Comparison of ENCODE assay signal across 9 cellular contexts in the genomic region with DNA sequence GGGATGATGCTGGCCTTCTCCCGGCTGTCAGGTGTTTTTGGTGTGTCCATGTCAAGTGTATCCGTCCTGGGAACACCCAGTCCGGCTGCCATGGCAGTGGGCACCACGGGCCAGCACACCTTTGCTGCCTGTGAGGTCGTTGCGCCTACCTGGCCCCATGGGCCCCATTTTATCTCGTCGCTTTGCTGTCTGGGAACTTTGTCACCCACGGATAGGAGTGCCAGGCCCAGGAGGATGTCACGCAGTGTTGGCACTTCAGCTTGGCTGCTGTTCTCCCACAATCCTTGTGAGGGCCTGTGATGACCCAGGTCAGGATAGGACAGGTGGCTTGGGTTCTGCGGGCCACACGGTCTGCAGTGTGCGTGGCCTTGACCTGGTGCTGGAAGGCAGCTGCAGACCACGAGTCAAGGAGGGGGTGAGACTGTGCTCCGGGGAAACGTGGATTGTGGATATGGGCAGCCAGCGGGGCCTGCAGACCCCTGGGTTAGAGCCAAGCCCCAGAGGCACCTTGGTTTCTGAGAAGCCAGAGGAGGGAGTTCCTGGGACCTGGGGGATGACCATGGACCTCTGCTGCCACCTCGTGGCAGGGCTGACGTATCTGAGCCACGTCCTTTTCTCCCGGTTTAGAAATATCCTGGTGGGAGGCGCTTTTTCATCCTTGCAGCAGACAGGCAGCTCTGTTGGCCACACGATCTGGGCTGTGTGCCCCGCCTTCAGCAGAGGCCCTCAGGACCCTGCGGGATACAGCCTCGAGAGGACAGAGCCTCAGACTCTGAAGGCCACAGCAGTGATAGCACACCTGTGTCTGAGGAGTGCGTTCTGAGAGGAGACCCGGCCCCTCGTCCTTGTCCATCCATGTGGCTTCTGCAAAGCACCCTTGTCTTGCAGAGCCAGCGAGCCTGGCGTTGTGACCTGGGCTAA.
DNase-seq lines count a peak whose midpoint lies in the region; ATAC-seq, FAIRE-seq and TF ChIP-seq lines count a peak whose summit lies in the region.
"Had no signal": no experiment of that assay in that cellular context is flagged by ENCODE, and none has a peak within 500 bp of the region (broad histone marks: within the 10 kb centered on the region; RNA-seq: fewer than 3 reads in every experiment).

No MANE protein-coding gene starts in this region.

- peak; percentile 78 for TF ChIP-seq CTCF in LNCAP (IDR thresholded peaks at IDR 0.05)
- peak; percentile 86 for TF ChIP-seq CTCF in nephron progenitor cell (IDR thresholded peaks at IDR 0.05)

- ATAC-seq in HG03108 (IDR thresholded peaks at IDR 0.05; ENCODE audit: unreplicated experiment), result no peak

- peak; percentile 54 for DNase-seq in DMS 273 treated with DMSO at 0.1 percent for 48 hours (lab: John Stamatoyannopoulos, UW)
- peak; percentile 76 for DNase-seq in RCC 7860 (ENCODE audit: low spot score)
- peak; percentile 87 for DNase-seq in activated T-cell treated with anti-CD3 and anti-CD28 coated beads, Interleukin-2, amount 50 U/mL, for 24 hours
- peak; percentile 79 for DNase-seq in fibroblast of gingiva (ENCODE audit: low read depth)
- peak; percentile 90 for DNase-seq in nephron progenitor cell
- peak; percentile 69 for DNase-seq in stimulated activated naive CD4-positive, alpha-beta T cell treated with Interleukin-2 at 50 U/mL for 16 hours (lab: John Stamatoyannopoulos, UW)

- peak; percentile 35 for FAIRE-seq in RCC 7860 (lab: Jason Lieb, UNC)

- peaks cover 51% of the 10 kb centered on the region for H3K4me1 Mint-ChIP-seq in activated T-cell treated with anti-CD3 and anti-CD28 coated beads, Interleukin-2, amount 50 U/mL, for 24 hours (ENCODE audit: low read depth)
- H3K4me1 Mint-ChIP-seq in nephron progenitor cell, result peaks cover 53% of the 10 kb centered on the region

- H3K4me3 Mint-ChIP-seq in activated T-cell treated with anti-CD3 and anti-CD28 coated beads, Interleukin-2, amount 50 U/mL, for 24 hours, result peak overlapping the region; percentile 4
- H3K4me3 Mint-ChIP-seq in nephron progenitor cell, result no peak overlapping the region
- H3K4me3 Mint-ChIP-seq: dendritic cell treated with granulocyte-macrophage colony-stimulating factor and Interleukin-4, amounts not matched to agents 40 ng/mL and 50 ng/mL, for 4 days had no signal

- H3K9me3 Mint-ChIP-seq in activated T-cell treated with anti-CD3 and anti-CD28 coated beads, Interleukin-2, amount 50 U/mL, for 24 hours, result peaks cover 2% of the 10 kb centered on the region
- H3K9me3 Mint-ChIP-seq in nephron progenitor cell, result no peaks in the 10 kb centered on the region
- H3K9me3 Mint-ChIP-seq: dendritic cell treated with granulocyte-macrophage colony-stimulating factor and Interleukin-4, amounts not matched to agents 40 ng/mL and 50 ng/mL, for 4 days had no signal

- peaks cover 12% of the 10 kb centered on the region for H3K36me3 Mint-ChIP-seq in activated T-cell treated with anti-CD3 and anti-CD28 coated beads, Interleukin-2, amount 50 U/mL, for 24 hours (ENCODE audit: low read depth)
- H3K36me3 Mint-ChIP-seq in nephron progenitor cell (ENCODE audit: low read depth), result no peaks in the 10 kb centered on the region

- peak overlapping the region; percentile 69 for H3K27ac Mint-ChIP-seq in activated T-cell treated with anti-CD3 and anti-CD28 coated beads, Interleukin-2, amount 50 U/mL, for 24 hours
- H3K27ac Mint-ChIP-seq in nephron progenitor cell, result no peak overlapping the region
- H3K27ac Mint-ChIP-seq: dendritic cell treated with granulocyte-macrophage colony-stimulating factor and Interleukin-4, amounts not matched to agents 40 ng/mL and 50 ng/mL, for 4 days had no signal

- peaks cover 14% of the 10 kb centered on the region for H3K27me3 Mint-ChIP-seq in activated T-cell treated with anti-CD3 and anti-CD28 coated beads, Interleukin-2, amount 50 U/mL, for 24 hours
- H3K27me3 Mint-ChIP-seq in nephron progenitor cell (ENCODE audit: low read depth, poor library complexity), result peaks cover 4% of the 10 kb centered on the region
- H3K27me3 Mint-ChIP-seq: dendritic cell treated with granulocyte-macrophage colony-stimulating factor and Interleukin-4, amounts not matched to agents 40 ng/mL and 50 ng/mL, for 4 days had no signal
